11 cellular contexts compared by ENCODE assay signal in the genomic region with DNA sequence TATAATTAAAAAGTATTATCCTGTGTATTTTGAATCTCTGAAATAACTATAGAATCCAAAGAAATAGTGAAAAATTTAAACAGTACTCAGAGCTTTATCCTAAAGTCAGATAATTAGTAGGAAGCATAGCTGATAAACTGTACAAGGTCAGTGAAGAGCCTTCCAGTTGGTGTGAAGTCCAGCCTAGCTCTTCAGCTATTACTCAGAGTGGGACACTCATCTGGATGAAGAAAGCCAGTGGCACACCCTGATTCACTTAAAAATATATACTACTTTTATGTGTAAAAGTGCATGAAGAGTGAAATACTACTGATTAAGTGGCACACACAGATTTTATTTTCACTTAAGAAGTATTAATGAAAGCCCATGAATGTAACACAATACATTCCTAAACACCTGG. TPM values are rescaled to one million over a fixed set of nuclear protein-coding genes. Genes with fewer than 3 reads are reported as not detected.
DNase-seq lines count a peak whose midpoint lies in the region; ATAC-seq and TF ChIP-seq lines count a peak whose summit lies in the region.
"Had no signal": no experiment of that assay in that cellular context is flagged by ENCODE, and none has a peak within 500 bp of the region (broad histone marks: within the 10 kb centered on the region; RNA-seq: fewer than 3 reads in every experiment).

No MANE protein-coding gene starts in this region.

- H3K4me1 Mint-ChIP-seq in natural killer cell treated with Interleukin-12 subunit alpha and Interleukin-12 subunit beta and Interleukin-15 and Interleukin-18, amount 100 ng/mL, for 72 hours (ENCODE audit: low read depth in 2 of 2) = peaks cover 63 to 79% of the 10 kb centered on the region in 2 donors

- no peak for ATAC-seq in left ventricle myocardium superior
- no peak for ATAC-seq in natural killer cell treated with Interleukin-12 subunit alpha and Interleukin-12 subunit beta and Interleukin-15 and Interleukin-18, amount 100 ng/mL, for 72 hours
- ATAC-seq in HG03280 (IDR thresholded peaks at IDR 0.05; ENCODE audit: unreplicated experiment) = no peak

- H3K36me3 Mint-ChIP-seq in natural killer cell treated with Interleukin-12 subunit alpha and Interleukin-12 subunit beta and Interleukin-15 and Interleukin-18, amount 100 ng/mL, for 72 hours = peaks cover 14% of the 10 kb centered on the region

- H3K27ac Mint-ChIP-seq in natural killer cell treated with Interleukin-12 subunit alpha and Interleukin-12 subunit beta and Interleukin-15 and Interleukin-18, amount 100 ng/mL, for 72 hours = peak overlapping the region in 1 of 2 donors; percentile 97

- H3K4me1 ChIP-seq in left ventricle myocardium inferior = peaks cover 92% of the 10 kb centered on the region
- no peaks in the 10 kb centered on the region for H3K4me1 ChIP-seq in uterus

- no peak for TF ChIP-seq CTCF in left ventricle myocardium inferior (IDR thresholded peaks at IDR 0.05; ENCODE audit: borderline replicate concordance)
- TF ChIP-seq CTCF in coronary artery (IDR thresholded peaks at IDR 0.05) = no peak
- no peak for TF ChIP-seq CTCF in uterus (IDR thresholded peaks at IDR 0.05)

- peak overlapping the region; percentile 100 for H3K4me3 Mint-ChIP-seq in natural killer cell treated with Interleukin-12 subunit alpha and Interleukin-12 subunit beta and Interleukin-15 and Interleukin-18, amount 100 ng/mL, for 72 hours

- no peak for DNase-seq in left ventricle myocardium inferior
- DNase-seq in left ventricle myocardium superior = no peak
- DNase-seq in coronary artery (ENCODE audit: low spot score) = no peak
- no peak for DNase-seq in natural killer cell treated with Interleukin-12 subunit alpha and Interleukin-12 subunit beta and Interleukin-15 and Interleukin-18, amount 100 ng/mL, for 72 hours (ENCODE audit: low spot score)
- no peak for DNase-seq in uterus
- no peak for DNase-seq in COR-L47 (lab: John Stamatoyannopoulos, UW)
- DNase-seq in mucosa of gallbladder (ENCODE audit: low spot score) = no peak

- intact Hi-C loops in left ventricle myocardium inferior (cut with micrococcal nuclease) (no loop called here), left ventricle myocardium superior (cut with micrococcal nuclease) (no loop called here), uterus (cut with DNase I; ENCODE audit: low total_unique reads) (no loop called here)

- TF ChIP-seq POLR2A in uterus (IDR thresholded peaks at IDR 0.05) = no peak

- H3K27me3 Mint-ChIP-seq in natural killer cell treated with Interleukin-12 subunit alpha and Interleukin-12 subunit beta and Interleukin-15 and Interleukin-18, amount 100 ng/mL, for 72 hours = peaks cover 0 to 2% of the 10 kb centered on the region in 2 donors

- H3K27me3 ChIP-seq in left ventricle myocardium inferior (ENCODE audit: low read depth) (no peaks in the 10 kb centered on the region), uterus (no peaks in the 10 kb centered on the region)

- H3K9me3 Mint-ChIP-seq in natural killer cell treated with Interleukin-12 subunit alpha and Interleukin-12 subunit beta and Interleukin-15 and Interleukin-18, amount 100 ng/mL, for 72 hours = no peaks in the 10 kb centered on the region

- H3K36me3 ChIP-seq in left ventricle myocardium inferior = no peaks in the 10 kb centered on the region
- no peaks in the 10 kb centered on the region for H3K36me3 ChIP-seq in uterus

- H3K4me3 ChIP-seq in left ventricle myocardium inferior (peak overlapping the region; percentile 78), coronary artery (peak overlapping the region; percentile 93), uterus (peak overlapping the region; percentile 83 to 84)

- H3K27ac ChIP-seq in left ventricle myocardium inferior (replicated peaks) (peak overlapping the region; percentile 99), coronary artery (peak overlapping the region in 1 of 2 donors; percentile 31), uterus (peak overlapping the region; percentile 94 to 97)

- no peaks in the 10 kb centered on the region for H3K9me3 ChIP-seq in left ventricle myocardium inferior (replicated peaks)
- no peaks in the 10 kb centered on the region for H3K9me3 ChIP-seq in uterus

RNA-seq across cellular contexts. Expression of gene IFNGR1, which starts 3.1 kb away (rescaled TPM):
- total RNA-seq in left ventricle myocardium inferior (97.6 TPM), left ventricle myocardium superior (115 TPM), uterus (100 to 1,000 TPM in 2 of 4 donors, 10 to 100 TPM in 2; 53.5 to 122 (median 94.9) TPM), mucosa of gallbladder (77.9 TPM)
- 10 to 100 TPM; 19.8 to 31.9 TPM for total RNA-seq in natural killer cell treated with Interleukin-12 subunit alpha and Interleukin-12 subunit beta and Interleukin-15 and Interleukin-18, amount 100 ng/mL, for 72 hours

RNA-seq across cellular contexts. Expression of gene IL22RA2, which starts 42.7 kb away (rescaled TPM):
- total RNA-seq in left ventricle myocardium inferior (not detected), left ventricle myocardium superior (not detected), uterus (not detected), mucosa of gallbladder (not detected)
- not detected for total RNA-seq in natural killer cell treated with Interleukin-12 subunit alpha and Interleukin-12 subunit beta and Interleukin-15 and Interleukin-18, amount 100 ng/mL, for 72 hours
- total RNA-seq: endothelial cell of umbilical vein; mesenteric fat pad; T-helper 2 cell treated with Interferon-gamma antibody and Interleukin-4, amounts not matched to agents 100 ng/mL and 5 ng/mL, for 36 hours had no signal
